Comparison of ENCODE assay signal across 17 cellular contexts in the genomic region with DNA sequence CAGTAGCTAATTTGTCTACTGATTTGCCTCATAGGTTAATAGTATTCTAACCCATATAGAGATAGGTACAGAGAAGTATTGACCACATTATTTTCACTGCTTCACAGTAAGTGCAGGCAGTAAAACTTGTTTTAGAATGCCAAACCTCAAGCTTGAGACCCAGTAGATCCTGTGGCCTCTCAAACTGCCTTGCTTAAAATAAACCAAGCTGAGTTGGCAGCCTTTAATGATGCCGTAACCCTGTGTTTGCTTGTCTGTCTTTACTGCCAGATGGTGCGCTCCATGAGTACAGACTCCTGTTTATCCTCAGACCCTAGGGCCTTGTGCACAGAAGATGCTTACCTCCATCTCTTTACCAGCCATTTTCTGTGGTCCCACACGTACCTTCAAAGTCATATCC. TPM values are rescaled to one million over a fixed set of nuclear protein-coding genes. Genes with fewer than 3 reads are reported as not detected.
DNase-seq lines count a peak whose midpoint lies in the region; FAIRE-seq and TF ChIP-seq lines count a peak whose summit lies in the region.
"Had no signal": no experiment of that assay in that cellular context is flagged by ENCODE, and none has a peak within 500 bp of the region (broad histone marks: within the 10 kb centered on the region; RNA-seq: fewer than 3 reads in every experiment).

No MANE protein-coding gene starts in this region.

- DNase-seq in DMS 273 treated with DMSO at 0.1 percent for 48 hours (lab: John Stamatoyannopoulos, UW) = peak; percentile 37
- DNase-seq in LNCaP clone FGC (ENCODE audit: low read depth) = peak; percentile 90
- DNase-seq in neural progenitor cell (ENCODE audit: low spot score) = no peak
- DNase-seq in stimulated activated CD4-positive, alpha-beta T cell treated with anti-CD3 and anti-CD28 coated beads, Interleukin-2, amount 100 ng/mL, for 48 hours = no peak
- no peak for DNase-seq in T-helper 9 cell
- no peak for DNase-seq in LoVo (ENCODE audit: low spot score)
- DNase-seq: activated B cell treated with CpG ODN at 0.5 μM for 24 hours; CD8-positive, alpha-beta memory T cell; EL; occipital lobe had no signal

- TF ChIP-seq CTCF in LNCaP clone FGC (IDR thresholded peaks at IDR 0.05; ENCODE audit: control insufficient read depth, extremely low read depth, insufficient read depth) = no peak
- TF ChIP-seq CTCF in VCaP (conservative IDR thresholded peaks at IDR 0.05) = no peak
- TF ChIP-seq CTCF in neural progenitor cell (IDR thresholded peaks at IDR 0.05) = no peak

- H3K9ac ChIP-seq in neural progenitor cell = no peak overlapping the region

- no peaks in the 10 kb centered on the region for H3K36me3 ChIP-seq in neural progenitor cell

- H3K79me2 ChIP-seq in neural progenitor cell (ENCODE audit: low read depth) = no peaks in the 10 kb centered on the region
- H3K79me2 ChIP-seq: hepatocyte had no signal

- no peaks in the 10 kb centered on the region for H3K36me3 Mint-ChIP-seq in neural progenitor cell
- H3K36me3 Mint-ChIP-seq: CD8-positive, alpha-beta memory T cell had no signal

- H3K4me3 ChIP-seq in LNCaP clone FGC (ENCODE audit: low read depth, low read length) = no peak overlapping the region
- no peak overlapping the region for H3K4me3 ChIP-seq in neural progenitor cell
- H3K4me3 ChIP-seq: esophagus muscularis mucosa, hepatocyte had no signal

- no peak overlapping the region for H3K4me3 Mint-ChIP-seq in neural progenitor cell
- H3K4me3 Mint-ChIP-seq: activated B cell treated with CpG ODN at 0.5 μM for 24 hours; CD8-positive, alpha-beta memory T cell had no signal

- H3K4me1 ChIP-seq in neural progenitor cell = no peaks in the 10 kb centered on the region

- no peaks in the 10 kb centered on the region for H4K20me1 ChIP-seq in neural progenitor cell (ENCODE audit: low read depth)

- no peaks in the 10 kb centered on the region for H3K27me3 ChIP-seq in neural progenitor cell
- H3K27me3 ChIP-seq: esophagus muscularis mucosa, hepatocyte had no signal

- no peaks in the 10 kb centered on the region for H3F3A ChIP-seq in neural progenitor cell (ENCODE audit: low read depth)

- H3K27ac ChIP-seq in VCaP = peak overlapping the region; percentile 66
- no peak overlapping the region for H3K27ac ChIP-seq in neural progenitor cell
- H3K27ac ChIP-seq: esophagus muscularis mucosa, hepatocyte had no signal

- no peaks in the 10 kb centered on the region for H3K9me3 Mint-ChIP-seq in neural progenitor cell
- H3K9me3 Mint-ChIP-seq: activated B cell treated with CpG ODN at 0.5 μM for 24 hours; CD8-positive, alpha-beta memory T cell had no signal

- no peak overlapping the region for H3K27ac Mint-ChIP-seq in neural progenitor cell
- H3K27ac Mint-ChIP-seq: activated B cell treated with CpG ODN at 0.5 μM for 24 hours; CD8-positive, alpha-beta memory T cell had no signal

- H3K27me3 Mint-ChIP-seq in neural progenitor cell (ENCODE audit: insufficient read depth, low read depth) = no peaks in the 10 kb centered on the region
- H3K27me3 Mint-ChIP-seq: activated B cell treated with CpG ODN at 0.5 μM for 24 hours had no signal

- no peak overlapping the region for H2AFZ ChIP-seq in neural progenitor cell (replicated peaks)
- H2AFZ ChIP-seq: hepatocyte had no signal

- H3K4me1 Mint-ChIP-seq in neural progenitor cell = no peaks in the 10 kb centered on the region
- H3K4me1 Mint-ChIP-seq: CD8-positive, alpha-beta memory T cell had no signal

- peak; percentile 70 for FAIRE-seq in islet of Langerhans (lab: Jason Lieb, UNC)
- FAIRE-seq: bronchial epithelial cell, HTR-8/SVneo, urothelium cell line had no signal

- H3K9me3 ChIP-seq in neural progenitor cell (ENCODE audit: low read depth) = no peaks in the 10 kb centered on the region
- H3K9me3 ChIP-seq: esophagus muscularis mucosa had no signal

- H3K4me2 ChIP-seq in neural progenitor cell = no peak overlapping the region
- H3K4me2 ChIP-seq: hepatocyte had no signal

RNA-seq across cellular contexts. Expression of gene ANXA3, which starts 50.8 kb away (rescaled TPM):
- 1.7 and 1.9 TPM in 2 replicates for total RNA-seq in neural progenitor cell (ENCODE audit: low replicate concordance)
- total RNA-seq: CD8-positive, alpha-beta memory T cell had no signal

Comparison
In these comparisons a context has a peak if more than half of its experiments do, and no peak if none do; other contexts are left out.
1. DNase-seq: peak in DMS 273 treated with DMSO at 0.1 percent for 48 hours (single experiment) and LNCaP clone FGC (single experiment); none in neural progenitor cell (single experiment), stimulated activated CD4-positive, alpha-beta T cell treated with anti-CD3 and anti-CD28 coated beads, Interleukin-2, amount 100 ng/mL, for 48 hours (0 of 2), T-helper 9 cell (single experiment) and LoVo (single experiment).